27 cellular contexts compared by ENCODE assay signal in the genomic region with DNA sequence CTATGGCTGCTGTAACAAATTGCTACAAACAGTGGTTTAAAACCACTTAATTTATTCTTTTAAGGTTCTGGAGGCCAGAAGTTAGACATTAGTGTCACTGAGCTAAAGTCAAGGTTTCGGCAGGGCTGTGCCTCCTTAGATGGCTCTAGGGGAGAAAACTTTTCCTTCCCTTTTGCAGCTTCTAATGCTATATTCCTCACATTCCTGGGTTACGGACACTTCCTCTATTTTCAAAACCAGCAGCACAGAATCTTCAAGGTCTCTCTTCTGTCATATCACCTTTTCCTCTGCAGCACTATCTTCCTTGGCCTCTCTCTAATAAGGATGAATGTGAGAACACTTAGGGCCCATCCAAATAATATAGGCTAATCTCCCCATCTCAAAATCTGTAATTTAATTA.
"Had no signal": no experiment of that assay in that cellular context is flagged by ENCODE, and none has a peak within 500 bp of the region (broad histone marks: within the 10 kb centered on the region; RNA-seq: fewer than 3 reads in every experiment).

No MANE protein-coding gene starts in this region.

- H3K4me1 Mint-ChIP-seq: naive thymus-derived CD4-positive, alpha-beta T cell; natural killer cell; neural progenitor cell; stimulated activated effector memory CD8-positive, alpha-beta T cell treated with anti-CD3 and anti-CD28 coated beads, Interleukin-12 subunit alpha, Interleukin-12 subunit beta, amount 100 ng/mL, for 72 hours; stimulated activated naive B cell treated with anti-CD40 and anti-IgM and Interleukin-4, amounts not matched to agents 10 μg/mL and 1 μg/mL and 100 μg/mL, for 72 hours had no signal

- H3K27me3 ChIP-seq: neural progenitor cell, pancreas, right lobe of liver, sigmoid colon, stomach, thyroid gland, tibial nerve, upper lobe of left lung, vagina had no signal

- H3K4me3 Mint-ChIP-seq: naive thymus-derived CD4-positive, alpha-beta T cell; natural killer cell; nephron; neural progenitor cell; stimulated activated effector memory CD8-positive, alpha-beta T cell treated with anti-CD3 and anti-CD28 coated beads, Interleukin-12 subunit alpha, Interleukin-12 subunit beta, amount 100 ng/mL, for 72 hours; stimulated activated naive B cell treated with anti-CD40 and anti-IgM and Interleukin-4, amounts not matched to agents 10 μg/mL and 1 μg/mL and 100 μg/mL, for 72 hours; stimulated activated naive CD8-positive, alpha-beta T cell treated with anti-CD3 and anti-CD28 coated beads, Interleukin-15, Interleukin-2, amounts not matched to agents 100 ng/mL and 50 ng/mL, for 24 hours had no signal

- H3K9me3 Mint-ChIP-seq: nephron; neural progenitor cell; stimulated activated effector memory CD8-positive, alpha-beta T cell treated with anti-CD3 and anti-CD28 coated beads, Interleukin-12 subunit alpha, Interleukin-12 subunit beta, amount 100 ng/mL, for 72 hours; stimulated activated naive CD8-positive, alpha-beta T cell treated with anti-CD3 and anti-CD28 coated beads, Interleukin-15, Interleukin-2, amounts not matched to agents 100 ng/mL and 50 ng/mL, for 24 hours had no signal

- FAIRE-seq: pancreas, small intestine, urothelium cell line had no signal

- H3K4me2 ChIP-seq: neural progenitor cell had no signal

- H3K27ac Mint-ChIP-seq: naive thymus-derived CD4-positive, alpha-beta T cell; natural killer cell; neural progenitor cell; progenitor cell of endocrine pancreas; stimulated activated effector memory CD8-positive, alpha-beta T cell treated with anti-CD3 and anti-CD28 coated beads, Interleukin-12 subunit alpha, Interleukin-12 subunit beta, amount 100 ng/mL, for 72 hours; stimulated activated naive B cell treated with anti-CD40 and anti-IgM and Interleukin-4, amounts not matched to agents 10 μg/mL and 1 μg/mL and 100 μg/mL, for 72 hours; stimulated activated naive CD8-positive, alpha-beta T cell treated with anti-CD3 and anti-CD28 coated beads, Interleukin-15, Interleukin-2, amounts not matched to agents 100 ng/mL and 50 ng/mL, for 24 hours had no signal

- H3K36me3 Mint-ChIP-seq: naive thymus-derived CD4-positive, alpha-beta T cell; natural killer cell; neural progenitor cell; stimulated activated effector memory CD8-positive, alpha-beta T cell treated with anti-CD3 and anti-CD28 coated beads, Interleukin-12 subunit alpha, Interleukin-12 subunit beta, amount 100 ng/mL, for 72 hours; stimulated activated naive B cell treated with anti-CD40 and anti-IgM and Interleukin-4, amounts not matched to agents 10 μg/mL and 1 μg/mL and 100 μg/mL, for 72 hours had no signal

- DNase-seq: naive thymus-derived CD4-positive, alpha-beta T cell; natural killer cell; pancreas; psoas muscle; right cardiac atrium; right lobe of liver; sigmoid colon; small intestine; stimulated activated CD4-positive, alpha-beta T cell treated with anti-CD3 and anti-CD28 coated beads, Interleukin-15, amount 100 ng/mL, for 24 hours; stimulated activated CD4-positive, alpha-beta T cell treated with anti-CD3 and anti-CD28 coated beads, Interleukin-2, amount 100 ng/mL, for 24 hours; stimulated activated CD4-positive, alpha-beta T cell treated with anti-CD3 and anti-CD28 coated beads, Interleukin-2, amount 100 ng/mL, for 48 hours; stimulated activated CD4-positive, alpha-beta T cell treated with anti-CD3 and anti-CD28 coated beads, Interleukin-4, amount 100 ng/mL, for 24 hours; stimulated activated naive B cell treated with anti-CD40 and anti-IgM and Interleukin-4, amounts not matched to agents 10 μg/mL and 1 μg/mL and 100 μg/mL, for 72 hours; stimulated activated naive CD4-positive, alpha-beta T cell treated with Interleukin-2 at 50 U/mL for 16 hours; stomach; thyroid gland; trophoblast cell; upper lobe of left lung had no signal

- H3K4me3 ChIP-seq: neural progenitor cell, pancreas, psoas muscle, right lobe of liver, sigmoid colon, stomach, thoracic aorta, thyroid gland, tibial nerve, upper lobe of left lung, vagina had no signal

- H3K36me3 ChIP-seq: neural progenitor cell, pancreas, right lobe of liver, sigmoid colon, stomach, thoracic aorta, thyroid gland, tibial nerve, upper lobe of left lung, vagina had no signal

- H3K4me1 ChIP-seq: neural progenitor cell, pancreas, psoas muscle, right lobe of liver, sigmoid colon, stomach, thyroid gland, tibial nerve, upper lobe of left lung, vagina had no signal

- H2AFZ ChIP-seq: neural progenitor cell had no signal

- H3K27me3 Mint-ChIP-seq: naive thymus-derived CD4-positive, alpha-beta T cell; stimulated activated naive B cell treated with anti-CD40 and anti-IgM and Interleukin-4, amounts not matched to agents 10 μg/mL and 1 μg/mL and 100 μg/mL, for 72 hours; stimulated activated naive CD8-positive, alpha-beta T cell treated with anti-CD3 and anti-CD28 coated beads, Interleukin-15, Interleukin-2, amounts not matched to agents 100 ng/mL and 50 ng/mL, for 24 hours had no signal

- H3K27ac ChIP-seq: neural progenitor cell, pancreas, psoas muscle, right lobe of liver, sigmoid colon, stomach, thoracic aorta, thyroid gland, tibial nerve, upper lobe of left lung, vagina had no signal

- H3K9me3 ChIP-seq: pancreas, psoas muscle, right lobe of liver, sigmoid colon, stomach, thoracic aorta, thyroid gland, tibial nerve, upper lobe of left lung, vagina had no signal
